Comparison of ENCODE assay signal across 1 cellular context in genomic region chr9:127168756-127169506, GRCh38.
TF ChIP-seq lines count a peak whose summit lies in the region.

No MANE protein-coding gene starts in this region.

TF ChIP-seq in HepG2, 621 proteins besides CTCF, POLR2A, EP300 and RAD21 (continued from another document):
- peak; percentile 41; the same call in 1 of the 2 replicates for TF ChIP-seq ZBTB33 (CRISPR knock-in tag; IDR thresholded peaks at IDR 0.05)
